Comparison of ENCODE assay signal across 8 cellular contexts in genomic region chr21:44011774-44012473, GRCh38. TPM values are rescaled to one million over a fixed set of nuclear protein-coding genes. Genes with fewer than 3 reads are reported as not detected.
A peak's percentile ranks its signal among the peaks of the same experiment; 100 is the strongest.
DNase-seq lines count a peak whose midpoint lies in the region; ATAC-seq and TF ChIP-seq lines count a peak whose summit lies in the region.

Gene TRAPPC10 (plus strand): TSS chr21:44012309. CDS start chr21:44012494, 185 bp downstream.

- in situ Hi-C loops in transverse colon (cut with MboI; ENCODE audit: low pct_ligation_motif_present in 1 of 4, low pct_unique_long_range_greater_than_20kb in 1 of 4, low sequenced_read_pairs in 3 of 4): no loop called here

- WGBS in adrenal gland, 4 donors: 0 to 1% (median 0%) methylated on average over 11 to 96 of the region's 96 CpGs
- 0% methylated on average over 5 to 96 of the region's 96 CpGs for WGBS in heart left ventricle, 4 donors
- WGBS in transverse colon (ENCODE audit: low coverage in 1 of 2), 2 donors: 1% methylated on average over 62 of the region's 96 CpGs; no CpG with 5 or more reads in 1 of the 2 donors

- intact Hi-C loops in adrenal gland (cut with DNase I) (no loop called here), heart left ventricle (cut with DNase I) (loop anchor here in 1 of 10 donors (5.0 kb wide), 1 partner anchor 285 kb away; no protein-coding TSS in a partner anchor), posterior cingulate gyrus (cut with DNase I) (no loop called here), transverse colon (cut with DNase I; ENCODE audit: low total_unique reads) (no loop called here)

- H3K9me3 ChIP-seq in adrenal gland (replicated peaks in 1 of 3): no peaks in the 10 kb centered on the region
- no peaks in the 10 kb centered on the region for H3K9me3 ChIP-seq in heart left ventricle
- no peaks in the 10 kb centered on the region for H3K9me3 ChIP-seq in transverse colon

- TF ChIP-seq CTCF in adrenal gland (IDR thresholded peaks at IDR 0.05) (no peak), heart left ventricle (IDR thresholded peaks at IDR 0.05) (no peak), transverse colon (IDR thresholded peaks at IDR 0.05) (no peak)

- peak within 1 kb of the TSS; percentile 76 for H3K4me3 ChIP-seq in GM08714 (ENCODE audit: low read length)
- peak within 1 kb of the TSS; percentile 53 to 94 (median 78) for H3K4me3 ChIP-seq in adrenal gland
- peak within 1 kb of the TSS; percentile 72 to 99 (median 94) for H3K4me3 ChIP-seq in heart left ventricle
- peak within 1 kb of the TSS; percentile 70 to 99 (median 94) for H3K4me3 ChIP-seq in transverse colon

- H3K36me3 ChIP-seq in adrenal gland (replicated peaks in 1 of 2): no peaks in the 10 kb centered on the region
- no peaks in the 10 kb centered on the region for H3K36me3 ChIP-seq in heart left ventricle
- no peaks in the 10 kb centered on the region for H3K36me3 ChIP-seq in transverse colon

- CTCF ChIA-PET in HEK293T (lab: Yijun Ruan, JAX): no interaction called here

- peak; percentile 91 for DNase-seq in HEK293T (ENCODE audit: extremely low spot score)
- peak; percentile 53 for DNase-seq in NCI-H1048 (lab: John Stamatoyannopoulos, UW)
- DNase-seq in T-helper 1 cell: peak; percentile 62 to 90 (median 67)
- peak; percentile 72 to 88 (median 83) for DNase-seq in adrenal gland
- DNase-seq in heart left ventricle: peak; percentile 88 to 93 (median 90)
- DNase-seq in posterior cingulate gyrus: peak; percentile 74 to 98 (median 82)
- DNase-seq in transverse colon: peak; percentile 89

- TF ChIP-seq POLR2A in adrenal gland (IDR thresholded peaks at IDR 0.05) (peak; percentile 88 to 92), heart left ventricle (IDR thresholded peaks at IDR 0.05) (peak; percentile 76 to 91), transverse colon (IDR thresholded peaks at IDR 0.05) (peak; percentile 79)

- no peaks in the 10 kb centered on the region for H3K27me3 ChIP-seq in adrenal gland
- no peaks in the 10 kb centered on the region for H3K27me3 ChIP-seq in heart left ventricle
- H3K27me3 ChIP-seq in transverse colon: no peaks in the 10 kb centered on the region

- H3K27ac ChIP-seq in adrenal gland (peak within 1 kb of the TSS; percentile 69 to 97 (median 91)), heart left ventricle (peak within 1 kb of the TSS; percentile 76 to 99 (median 97)), transverse colon (peak within 1 kb of the TSS; percentile 89 to 100 (median 97))

- no peak for TF ChIP-seq EP300 in transverse colon (IDR thresholded peaks at IDR 0.05; ENCODE audit: low read depth)

- peak; percentile 73 to 95 (median 93) for ATAC-seq in heart left ventricle

- H3K4me1 ChIP-seq in adrenal gland (replicated peaks in 1 of 2): peaks cover 17 to 39% of the 10 kb centered on the region in 2 donors
- H3K4me1 ChIP-seq in heart left ventricle: peaks cover 7 to 48% (median 25%) of the 10 kb centered on the region in 12 donors
- H3K4me1 ChIP-seq in transverse colon: peaks cover 11 to 41% (median 27%) of the 10 kb centered on the region in 4 donors

- POLR2A ChIA-PET in HEK293T (lab: Yijun Ruan, JAX): interaction anchor here (0.6 to 1.4 kb wide), 5 partner anchors 9 to 1472 kb away, joined by 3 to 9 read pairs (median 3); no protein-coding TSS in a partner anchor

TF ChIP-seq in HEK293T, 16 proteins besides CTCF, POLR2A, EP300 and RAD21:
- TF ChIP-seq PKNOX1 (IDR thresholded peaks at IDR 0.05): peak; percentile 79
- TF ChIP-seq NFRKB (IDR thresholded peaks at IDR 0.05): no peak
- peak; percentile 56 for TF ChIP-seq L3MBTL2 (conservative IDR thresholded peaks at IDR 0.05)
- TF ChIP-seq FOXM1 (IDR thresholded peaks at IDR 0.05; ENCODE audit: borderline replicate concordance): peak; percentile 42; the same call in 1 of the 2 replicates
- TF ChIP-seq SUZ12 (IDR thresholded peaks at IDR 0.05): no peak
- TF ChIP-seq ARNT (IDR thresholded peaks at IDR 0.05): 0 out of 2 replicates have a peak, but pooled peaks have one; percentile 10
- TF ChIP-seq LEF1 (IDR thresholded peaks at IDR 0.05; ENCODE audit: borderline replicate concordance): peak; percentile 71; the same call in 1 of the 2 replicates
- no peak for TF ChIP-seq BHLHE40 (IDR thresholded peaks at IDR 0.05; ENCODE audit: borderline replicate concordance)
TF ChIP-seq in HEK293T: peak in this region for 5.

RNA-seq across cellular contexts. Expression of gene TRAPPC10, which starts in this region (rescaled TPM):
- total RNA-seq in adrenal gland (10 to 100 TPM; 17.6 to 34.3 (median 27.4) TPM), heart left ventricle (10 to 100 TPM; 14.6 to 32.0 (median 22.5) TPM), transverse colon (10 to 100 TPM; 71.0 to 81.5 (median 79.8) TPM)
- polyA plus RNA-seq in adrenal gland (10 to 100 TPM in 1 of 3 donors, 1 to 10 TPM in 2; 5.2 to 24.5 (median 9.3) TPM), heart left ventricle (10 to 100 TPM in 1 of 2 donors, 1 to 10 TPM in 1; 5.6 to 12.0 TPM)

Comparison
In these comparisons a context has a peak if more than half of its experiments do, and no peak if none do; other contexts are left out.
1. Peak in every context shown above with its lines: DNase-seq, ATAC-seq, H3K4me3 ChIP-seq and H3K27ac ChIP-seq.